Comparison of ENCODE assay signal across 8 cellular contexts in the genomic region with DNA sequence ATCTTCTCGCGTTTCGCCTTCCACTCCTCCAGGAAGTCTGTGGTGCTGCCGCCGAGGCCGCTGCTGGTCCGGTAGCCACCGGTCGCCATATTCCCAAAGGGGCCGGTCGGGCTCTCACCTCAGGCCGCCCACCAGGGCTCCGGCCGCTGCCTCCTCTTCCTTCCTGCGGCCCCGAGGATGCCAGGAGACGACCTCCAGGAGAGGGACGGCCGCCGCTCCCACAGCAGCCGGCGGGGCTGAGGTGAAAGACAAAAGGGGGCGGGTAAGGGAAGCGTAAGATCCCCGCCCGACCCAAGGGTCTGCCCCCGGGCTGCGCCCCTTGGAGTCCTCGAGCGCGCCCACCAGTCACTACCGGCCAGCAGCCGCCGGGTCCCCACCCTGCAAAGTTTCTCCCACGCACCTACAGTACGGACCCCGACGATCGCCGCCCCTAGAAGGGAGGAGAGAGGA. TPM values are rescaled to one million over a fixed set of nuclear protein-coding genes. Genes with fewer than 3 reads are reported as not detected.
A peak's percentile ranks its signal among the peaks of the same experiment; 100 is the strongest.
DNase-seq lines count a peak whose midpoint lies in the region; ATAC-seq and TF ChIP-seq lines count a peak whose summit lies in the region.

No MANE protein-coding gene starts in this region.

- H3K36me3 ChIP-seq in PC-3 (ENCODE audit: low read depth, low read length), result no peaks in the 10 kb centered on the region
- no peaks in the 10 kb centered on the region for H3K36me3 ChIP-seq in ectodermal cell (ENCODE audit: control insufficient read depth, insufficient read depth, low read length)
- H3K36me3 ChIP-seq in naive thymus-derived CD4-positive, alpha-beta T cell (ENCODE audit: control insufficient read depth in 2 of 3, insufficient read depth in 3 of 3, low read length in 3 of 3), result no peaks in the 10 kb centered on the region

- H3K27me3 Mint-ChIP-seq in naive thymus-derived CD4-positive, alpha-beta T cell, result peaks cover 63 to 76% (median 72%) of the 10 kb centered on the region in 5 donors

- peak overlapping the region; percentile 67 for H3K27ac ChIP-seq in PC-3 (ENCODE audit: low read length)
- peak overlapping the region; percentile 90 for H3K27ac ChIP-seq in ectodermal cell (ENCODE audit: insufficient read depth, low read depth, low read length, poor library complexity, severe bottlenecking)
- H3K27ac ChIP-seq in naive thymus-derived CD4-positive, alpha-beta T cell (ENCODE audit: low read depth, low read length), result no peak overlapping the region

- H3K4me2 ChIP-seq in PC-3 (ENCODE audit: low read length), result peak overlapping the region; percentile 90

- H3K9me3 ChIP-seq in PC-3 (ENCODE audit: low read length) (no peaks in the 10 kb centered on the region), ectodermal cell (ENCODE audit: control insufficient read depth, low read length) (no peaks in the 10 kb centered on the region)
- no peaks in the 10 kb centered on the region for H3K9me3 ChIP-seq in naive thymus-derived CD4-positive, alpha-beta T cell (ENCODE audit: control insufficient read depth in 2 of 3, low read length in 3 of 3)

- no peaks in the 10 kb centered on the region for H3K9me2 ChIP-seq in PC-3 (replicated peaks; ENCODE audit: low read length)

- peaks cover 0 to 2% (median 0%) of the 10 kb centered on the region in 5 donors for H3K36me3 Mint-ChIP-seq in naive thymus-derived CD4-positive, alpha-beta T cell

- H3K4me1 ChIP-seq in PC-3 (ENCODE audit: insufficient read depth, low read length) (peaks cover 44% of the 10 kb centered on the region), ectodermal cell (ENCODE audit: control insufficient read depth, insufficient read depth, low read length) (peaks cover 15% of the 10 kb centered on the region)
- H3K4me1 ChIP-seq in naive thymus-derived CD4-positive, alpha-beta T cell (ENCODE audit: control insufficient read depth in 2 of 2, insufficient read depth in 2 of 2, low read length in 2 of 2), result peaks cover 5 to 10% of the 10 kb centered on the region in 2 donors

- CTCF ChIA-PET in PC-3 (lab: Charles Lee), result interaction anchor here (1.1 kb wide), 1 partner anchor 48 kb away, joined by 3 read pairs; no protein-coding TSS in a partner anchor
- CTCF ChIA-PET in naive thymus-derived CD4-positive, alpha-beta T cell (lab: Charles Lee), result no interaction called here

- intact Hi-C loops in PC-3 (cut with micrococcal nuclease), result loop anchor here (2.0 to 5.0 kb wide), 2 partner anchors 281 to 497 kb away; no protein-coding TSS in a partner anchor
- intact Hi-C loops in naive thymus-derived CD4-positive, alpha-beta T cell (cut with micrococcal nuclease), result no loop called here

- peak overlapping the region; percentile 75 for H3K9ac ChIP-seq in PC-3 (ENCODE audit: low read length)

- peaks cover 0 to 2% (median 0%) of the 10 kb centered on the region in 11 donors for H3K9me3 Mint-ChIP-seq in naive thymus-derived CD4-positive, alpha-beta T cell

- POLR2A ChIA-PET in PC-3 (lab: Charles Lee; ENCODE audit: unreplicated experiment), result interaction anchor here (0.6 to 1.5 kb wide), 6 partner anchors 18 to 274 kb away, joined by 3 to 17 read pairs (median 12); no protein-coding TSS in a partner anchor
- POLR2A ChIA-PET in naive thymus-derived CD4-positive, alpha-beta T cell (lab: Charles Lee), result no interaction called here

- peak overlapping the region; percentile 72 to 89 (median 83) for H3K4me3 Mint-ChIP-seq in naive thymus-derived CD4-positive, alpha-beta T cell

- BruUV-seq in PC-3 (replicated peaks; lab: Mats Ljungman, UMichigan), result no TSS peak

- H3K4me3 ChIP-seq in PC-3 (ENCODE audit: low read length) (peak overlapping the region; percentile 87), ectodermal cell (ENCODE audit: insufficient read depth, low read depth, low read length) (peak overlapping the region; percentile 92)
- H3K4me3 ChIP-seq in naive thymus-derived CD4-positive, alpha-beta T cell (ENCODE audit: low read length), result peak overlapping the region; percentile 34

- no peak for TF ChIP-seq CTCF in PC-3 (conservative IDR thresholded peaks at IDR 0.05; ENCODE audit: low read depth, low read length)

- peaks cover 52% of the 10 kb centered on the region for H3K79me2 ChIP-seq in PC-3 (ENCODE audit: low read length)

- 0% methylated on average over 40 of the region's 40 CpGs for WGBS in ectodermal cell, 2 experiments

- peak; percentile 30 for DNase-seq in AG08395 (ENCODE audit: low spot score)
- DNase-seq in PC-3, result peak; percentile 40
- DNase-seq in naive thymus-derived CD4-positive, alpha-beta T cell, result peak in 4 of 9 donors; percentile 0 to 24 (median 8)
- DNase-seq in SKM-1 (lab: John Stamatoyannopoulos, UW; ENCODE audit: unreplicated experiment), result no peak
- no peak for DNase-seq in occipital lobe (lab: John Stamatoyannopoulos, UW)

- H3K27me3 ChIP-seq in PC-3 (ENCODE audit: low read length), result no peaks in the 10 kb centered on the region
- H3K27me3 ChIP-seq in ectodermal cell (ENCODE audit: control insufficient read depth, insufficient read depth, low read length, poor library complexity, severe bottlenecking), result no peaks in the 10 kb centered on the region
- H3K27me3 ChIP-seq in naive thymus-derived CD4-positive, alpha-beta T cell (ENCODE audit: control insufficient read depth in 2 of 2, insufficient read depth in 2 of 2, low read length in 2 of 2), result peaks cover 10% of the 10 kb centered on the region in 2 donors

- ATAC-seq in GM18508 (IDR thresholded peaks at IDR 0.05; ENCODE audit: insufficient read depth, unreplicated experiment) (peak; percentile 14), HG02870 (IDR thresholded peaks at IDR 0.05; ENCODE audit: unreplicated experiment) (peak; percentile 27), PC-3 (peak; percentile 1)
- no peak for ATAC-seq in naive thymus-derived CD4-positive, alpha-beta T cell

- no peaks in the 10 kb centered on the region for H3F3A ChIP-seq in PC-3 (ENCODE audit: low read length, unreplicated experiment)

- H3K4me1 Mint-ChIP-seq in naive thymus-derived CD4-positive, alpha-beta T cell, result peaks cover 6 to 24% (median 20%) of the 10 kb centered on the region in 7 donors

- no peak overlapping the region for H3K27ac Mint-ChIP-seq in naive thymus-derived CD4-positive, alpha-beta T cell

- peaks cover 23% of the 10 kb centered on the region for H4K20me1 ChIP-seq in PC-3 (ENCODE audit: low read length)

- peak overlapping the region; percentile 71 for H2AFZ ChIP-seq in PC-3 (ENCODE audit: low read length)

RNA-seq across cellular contexts. Expression of a gene that starts 0.6 kb away (rescaled TPM):
- total RNA-seq in PC-3 (2014; rRNA removed) (141 and 214 TPM in 2 replicates), occipital lobe (21.1 TPM)
- 91.9 TPM for polyA plus RNA-seq in ectodermal cell (2013, experiment 1 of 4)
- polyA plus RNA-seq in ectodermal cell (2013, experiment 2 of 4), result 85.4 TPM
- polyA plus RNA-seq in ectodermal cell (2013, experiment 3 of 4), result 58.5 TPM
- 67.7 TPM for polyA plus RNA-seq in ectodermal cell (2013, experiment 4 of 4)
- 1 to 10 TPM; 1.8 to 3.6 (median 3.0) TPM for total RNA-seq in naive thymus-derived CD4-positive, alpha-beta T cell
- 1 to 10 TPM in 1 of 2 donors, under 1 TPM in 1; 0.06 to 1.3 TPM for polyA plus RNA-seq in naive thymus-derived CD4-positive, alpha-beta T cell

Comparison
In these comparisons a context has a peak if more than half of its experiments do, and no peak if none do; other contexts are left out.
1. DNase-seq: peak in AG08395 (single experiment) and PC-3 (single experiment); none in SKM-1 (single experiment) and occipital lobe (single experiment).
2. H3K4me3 ChIP-seq: peak in every context shown above with its lines; median percentile 92 in ectodermal cell; 87 in PC-3; 34 in naive thymus-derived CD4-positive, alpha-beta T cell.